ENCODE assay signal across 7 cellular contexts in the genomic region with DNA sequence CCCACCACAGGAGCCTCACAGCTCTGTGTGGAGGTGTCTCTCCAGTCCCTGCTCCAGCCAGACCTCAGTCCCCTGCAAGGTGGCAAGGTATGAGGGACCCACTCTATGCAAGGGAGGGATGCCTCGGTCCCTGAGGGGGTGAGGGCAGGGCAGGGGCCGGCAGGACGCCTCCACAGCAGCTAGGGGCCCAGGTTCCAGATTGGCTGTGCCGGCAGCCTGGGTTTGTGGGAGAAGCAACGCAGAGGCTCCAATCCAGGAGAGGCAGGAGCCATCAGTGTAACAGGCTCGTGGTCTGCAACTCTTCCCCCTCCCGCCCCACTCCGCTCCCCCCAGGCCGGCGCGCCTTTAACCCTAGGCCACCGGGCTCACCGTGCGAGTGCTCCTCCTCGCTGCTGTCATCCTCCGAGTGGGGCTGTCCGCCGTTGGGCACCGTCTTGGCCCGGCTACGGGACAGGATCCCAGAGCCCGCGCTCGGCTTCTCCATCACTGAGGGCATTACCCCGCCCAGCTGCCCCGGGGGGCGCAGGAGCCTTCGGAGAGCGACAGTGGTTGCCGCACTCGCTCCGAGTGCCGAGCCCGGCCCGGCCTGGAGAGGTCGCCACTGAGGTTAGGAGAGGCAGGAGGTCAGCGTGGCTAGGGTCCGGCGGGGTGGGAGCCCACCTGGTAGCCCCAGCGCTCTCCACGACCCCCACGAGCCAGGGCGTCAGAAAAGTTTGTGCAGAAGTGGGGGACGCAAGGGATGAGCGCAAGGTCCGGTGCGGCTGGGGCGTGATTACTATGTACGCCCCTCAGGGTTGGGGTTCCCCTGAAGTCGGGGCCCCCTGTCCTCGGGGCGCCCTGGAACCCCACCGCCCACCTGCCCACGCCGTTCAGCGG. TPM values are rescaled to one million over a fixed set of nuclear protein-coding genes. Genes with fewer than 3 reads are reported as not detected.
DNase-seq lines count a peak whose midpoint lies in the region; ATAC-seq and TF ChIP-seq lines count a peak whose summit lies in the region.

No MANE protein-coding gene starts in this region.

- H3K4me1 ChIP-seq in endocrine pancreas (ENCODE audit: control insufficient read depth, insufficient read depth, low read length), result no peaks in the 10 kb centered on the region

- peaks cover 0 to 3% (median 0%) of the 10 kb centered on the region in 3 donors for H3K36me3 Mint-ChIP-seq in naive thymus-derived CD8-positive, alpha-beta T cell

- peak; percentile 33 to 46 for ATAC-seq in naive thymus-derived CD8-positive, alpha-beta T cell
- ATAC-seq in HG03095 (IDR thresholded peaks at IDR 0.05; ENCODE audit: unreplicated experiment), result no peak
- no peak for ATAC-seq in HG03280 (IDR thresholded peaks at IDR 0.05; ENCODE audit: unreplicated experiment)

- peaks cover 9 to 27% (median 21%) of the 10 kb centered on the region in 4 donors for H3K4me1 Mint-ChIP-seq in naive thymus-derived CD8-positive, alpha-beta T cell

- POLR2A ChIA-PET in GM10248 (lab: Yijun Ruan, JAX), result interaction anchor here (0.6 kb wide), 2 partner anchors 18 to 23 kb away, joined by 3 to 4 read pairs; partner anchors contain the start of gene NAA40
- POLR2A ChIA-PET in naive thymus-derived CD8-positive, alpha-beta T cell (lab: Charles Lee), result interaction anchor here (0.6 to 1.7 kb wide), 3 partner anchors 77 to 89 kb away, joined by 3 to 8 read pairs (median 7); partner anchors contain the start of gene MARK2

- no peaks in the 10 kb centered on the region for H3K36me3 ChIP-seq in endocrine pancreas (ENCODE audit: control insufficient read depth, insufficient read depth, low read length)

- no peaks in the 10 kb centered on the region for H3K9me3 Mint-ChIP-seq in naive thymus-derived CD8-positive, alpha-beta T cell

- H3K27me3 ChIP-seq in endocrine pancreas (ENCODE audit: control insufficient read depth, insufficient read depth, low read length), result no peaks in the 10 kb centered on the region

- DNase-seq in GM10248 (ENCODE audit: extremely low spot score) (no peak), LNCaP clone FGC (ENCODE audit: low read depth) (no peak)
- DNase-seq in naive thymus-derived CD8-positive, alpha-beta T cell, result peak in 2 of 10 donors; percentile 24 to 31

- TF ChIP-seq CTCF in GM10248 (IDR thresholded peaks at IDR 0.05; ENCODE audit: control extremely low read depth, extremely low read depth, low read depth, missing control alignments) (peak; percentile 41), LNCaP clone FGC (IDR thresholded peaks at IDR 0.05; ENCODE audit: control insufficient read depth, extremely low read depth, insufficient read depth) (peak; percentile 42; the same call in 1 of the 2 replicates), VCaP (conservative IDR thresholded peaks at IDR 0.05) (peak; percentile 98)

- H3K27ac Mint-ChIP-seq in naive thymus-derived CD8-positive, alpha-beta T cell, result peak overlapping the region in 2 of 10 donors; percentile 18 to 40

- H3K9ac ChIP-seq in endocrine pancreas (ENCODE audit: control insufficient read depth, insufficient read depth, low read length), result peak overlapping the region; percentile 56

- H3K27me3 Mint-ChIP-seq in naive thymus-derived CD8-positive, alpha-beta T cell, result no peaks in the 10 kb centered on the region

- H3K4me3 ChIP-seq in LNCaP clone FGC (ENCODE audit: low read depth, low read length), result peak overlapping the region; percentile 55
- H3K4me3 ChIP-seq in endocrine pancreas (ENCODE audit: control insufficient read depth, insufficient read depth, low read length), result no peak overlapping the region

- peak overlapping the region; percentile 82 for H3K27ac ChIP-seq in VCaP

- H3K9me3 ChIP-seq in endocrine pancreas (ENCODE audit: control insufficient read depth, low read length), result no peaks in the 10 kb centered on the region

- CTCF ChIA-PET in GM10248 (lab: Yijun Ruan, JAX), result interaction anchor here (1.2 to 2.4 kb wide), 3 partner anchors 30 to 80 kb away, joined by 4 to 9 read pairs (median 5); no protein-coding TSS in a partner anchor

- H3K4me3 Mint-ChIP-seq in naive thymus-derived CD8-positive, alpha-beta T cell, result peak overlapping the region; percentile 70 to 91 (median 81)

RNA-seq across cellular contexts. Expression of gene RCOR2, which starts 0.8 kb away (rescaled TPM):
- not detected for total RNA-seq in naive thymus-derived CD8-positive, alpha-beta T cell
- under 1 TPM in 1 of 3 donors, not detected in 2; 0.14 TPM for polyA plus RNA-seq in naive thymus-derived CD8-positive, alpha-beta T cell

RNA-seq across cellular contexts. Expression of gene NAA40, which starts 22.6 kb away (rescaled TPM):
- 10 to 100 TPM; 24.2 to 28.0 TPM for total RNA-seq in naive thymus-derived CD8-positive, alpha-beta T cell
- 10 to 100 TPM in 2 of 3 donors, 1 to 10 TPM in 1; 6.2 to 14.6 (median 11.7) TPM for polyA plus RNA-seq in naive thymus-derived CD8-positive, alpha-beta T cell

RNA-seq across cellular contexts. Expression of gene COX8A, which starts 58.2 kb away (rescaled TPM):
- 10 to 100 TPM; 94.9 to 95.2 TPM for total RNA-seq in naive thymus-derived CD8-positive, alpha-beta T cell
- polyA plus RNA-seq in naive thymus-derived CD8-positive, alpha-beta T cell, result 100 to 1,000 TPM; 319 to 428 (median 392) TPM

Comparison
In these comparisons a context has a peak if more than half of its experiments do, and no peak if none do; other contexts are left out.
1. CTCF ChIP-seq: peak in every context shown above with its lines; median percentile 98 in VCaP; 42 in LNCaP clone FGC; 41 in GM10248.
2. ATAC-seq: peak in naive thymus-derived CD8-positive, alpha-beta T cell (2 of 2); none in HG03095 (single experiment) and HG03280 (single experiment).